Comparison of ENCODE assay signal across 11 cellular contexts in the genomic region with DNA sequence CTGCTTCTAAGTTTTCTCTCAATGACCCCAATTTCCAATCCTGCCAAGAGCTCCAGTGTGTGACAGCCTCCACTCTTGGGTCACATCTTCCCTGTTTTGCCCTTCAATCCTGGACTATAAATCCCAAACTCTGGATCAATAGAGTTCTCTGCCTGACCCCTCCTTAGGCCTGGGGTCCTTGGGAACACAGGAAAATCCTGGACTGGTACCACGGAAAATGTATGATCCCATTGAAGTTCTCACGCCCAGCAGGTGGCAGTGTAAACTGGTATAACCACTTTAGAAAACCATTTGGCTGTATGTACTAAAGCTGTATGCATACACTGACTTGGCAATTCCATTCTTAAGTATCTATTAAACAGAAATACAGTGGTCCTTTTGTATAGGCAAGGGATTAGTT.
DNase-seq lines count a peak whose midpoint lies in the region; ATAC-seq and TF ChIP-seq lines count a peak whose summit lies in the region.
"Had no signal": no experiment of that assay in that cellular context is flagged by ENCODE, and none has a peak within 500 bp of the region (broad histone marks: within the 10 kb centered on the region; RNA-seq: fewer than 3 reads in every experiment).

No MANE protein-coding gene starts in this region.

- no peak for TF ChIP-seq CTCF in GM20000 (IDR thresholded peaks at IDR 0.05; ENCODE audit: extremely low read depth, missing control alignments)

- ATAC-seq in HG02571 (IDR thresholded peaks at IDR 0.05; ENCODE audit: unreplicated experiment), result no peak
- ATAC-seq: left cardiac atrium had no signal

- in situ Hi-C loops in Caki2 (cut with HindIII; ENCODE audit: low pct_unique_long_range_greater_than_20kb, low sequenced_read_pairs), result no loop called here

- peak; percentile 27 for DNase-seq in Caki2 (ENCODE audit: low read depth)
- peak; percentile 18 for DNase-seq in HK-2 (ENCODE audit: unreplicated experiment)
- peak; percentile 21 for DNase-seq in SHP77 treated with DMSO at 0.1 percent for 48 hours (lab: John Stamatoyannopoulos, UW)
- DNase-seq in kidney glomerular epithelial cell (lab: John Stamatoyannopoulos, UW), result peak; percentile 8
- DNase-seq in activated CD8-positive, alpha-beta memory T cell treated with anti-CD3 and anti-CD28 coated beads for 24 hours, result no peak
- DNase-seq in activated effector memory CD4-positive, alpha-beta T cell treated with Interleukin-2 at 50 U/mL for 16 hours, result no peak
- DNase-seq in GM20000 (ENCODE audit: low spot score), result no peak
- DNase-seq: activated T-cell treated with anti-CD3 and anti-CD28 coated beads, Interleukin-2, amount 50 U/mL, for 1 hour; effector CD4-positive, alpha-beta T cell; left cardiac atrium had no signal

Comparison
In these comparisons a context has a peak if more than half of its experiments do, and no peak if none do; other contexts are left out.
1. DNase-seq: peak in Caki2 (single experiment), HK-2 (single experiment), SHP77 treated with DMSO at 0.1 percent for 48 hours (single experiment) and kidney glomerular epithelial cell (single experiment); none in activated CD8-positive, alpha-beta memory T cell treated with anti-CD3 and anti-CD28 coated beads for 24 hours (single experiment), activated effector memory CD4-positive, alpha-beta T cell treated with Interleukin-2 at 50 U/mL for 16 hours (single experiment) and GM20000 (single experiment).